23 cellular contexts compared by ENCODE assay signal in the genomic region with DNA sequence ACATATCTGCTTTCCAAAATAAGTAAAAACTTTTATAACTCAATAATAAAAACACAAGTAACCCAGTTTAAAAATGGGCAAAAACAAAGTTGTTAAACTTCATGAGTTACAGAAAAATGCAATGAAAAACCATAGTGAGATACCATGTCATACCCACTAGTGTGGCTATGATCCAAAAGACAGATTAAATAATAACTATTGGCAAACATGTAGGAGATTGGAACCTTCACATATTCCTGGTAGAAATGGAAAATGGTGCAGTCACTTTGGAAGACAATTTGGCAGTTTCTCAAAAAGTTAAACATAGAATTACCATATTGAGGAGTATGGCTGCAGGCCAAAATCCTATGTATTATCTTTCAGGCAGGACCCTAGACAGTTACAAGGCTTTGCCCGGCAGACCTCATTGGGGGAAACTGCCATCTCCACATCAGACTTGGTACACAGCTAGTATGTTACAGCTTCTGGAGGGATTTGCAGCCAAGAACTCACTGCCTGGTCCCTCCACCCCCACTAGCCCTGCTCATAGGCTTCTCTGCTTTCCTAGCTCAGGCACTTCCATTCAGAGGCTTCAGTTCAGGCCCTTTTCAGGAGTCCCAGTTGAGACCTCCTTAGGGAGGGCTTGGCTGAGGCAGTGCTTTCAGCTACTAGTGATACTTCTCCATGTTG.
"Had no signal": no experiment of that assay in that cellular context is flagged by ENCODE, and none has a peak within 500 bp of the region (broad histone marks: within the 10 kb centered on the region; RNA-seq: fewer than 3 reads in every experiment).

No MANE protein-coding gene starts in this region.

- H3K27ac ChIP-seq: HL-60, KMS-11, SJSA1, SK-N-MC had no signal

- H3K36me3 ChIP-seq: SJSA1 had no signal

- H3K4me3 ChIP-seq: K562, SJSA1, SK-N-MC had no signal

- H3K27me3 ChIP-seq: SJSA1 had no signal

- FAIRE-seq: HTR-8/SVneo, K562, RCC 7860 had no signal

- ATAC-seq: K562 had no signal

- DNase-seq: Kasumi-1, MM.1S, NCI-H1092 treated with DMSO at 0.1 percent for 48 hours, NCI-H1417 treated with DMSO at 0.1 percent for 48 hours, NCI-H146, NCI-H1694 treated with DMSO at 0.1 percent for 48 hours, NCI-H1930, NCI-H2081, NCI-H2107, NCI-H2227 treated with DMSO at 0.1 percent for 48 hours, NCI-H510A treated with DMSO at 0.1 percent for 48 hours, NCI-H526, NCI-H82, Right ventricle myocardium superior, RPMI8226, SIG-M5 had no signal
